In the genomic region with DNA sequence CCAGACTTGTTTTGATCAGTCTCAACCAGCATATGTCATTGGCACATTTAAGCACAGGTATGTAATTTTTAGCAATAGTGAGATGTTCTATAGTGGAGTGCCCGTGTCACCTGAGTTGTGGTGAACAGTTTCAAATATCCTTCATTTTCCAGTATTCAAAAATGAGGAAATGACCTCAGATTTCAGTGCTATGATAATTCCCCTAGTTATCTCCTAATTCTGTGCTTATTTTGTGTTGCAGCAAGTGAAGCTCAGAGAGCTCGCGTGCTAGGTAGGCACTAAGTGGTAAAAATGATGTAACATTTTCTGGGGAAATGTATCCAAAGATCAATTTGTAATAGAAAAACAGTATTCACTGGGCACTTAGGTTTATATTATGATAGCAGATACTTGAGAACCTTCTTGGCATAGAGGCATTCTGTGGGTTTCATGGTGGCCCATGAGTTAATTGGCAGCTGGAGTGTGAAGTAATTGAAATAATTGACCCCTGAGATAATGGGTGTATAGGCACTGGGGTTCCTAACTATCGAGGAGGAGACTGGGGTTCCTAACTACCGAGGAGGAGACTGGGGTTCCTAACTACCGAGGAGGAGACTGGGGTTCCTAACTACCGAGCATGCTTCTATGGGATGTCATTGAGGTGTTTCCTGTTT, we compare ENCODE assay signal across 1 cellular context.
TF ChIP-seq lines count a peak whose summit lies in the region.

No MANE protein-coding gene starts in this region.

TF ChIP-seq in WTC11, 78 proteins besides CTCF, POLR2A, EP300 and RAD21 (continued from another document):
- no peak for TF ChIP-seq ZNF317 (CRISPR knock-in tag; IDR thresholded peaks at IDR 0.05; ENCODE audit: borderline replicate concordance, low read depth)
- no peak for TF ChIP-seq TCF7 (CRISPR knock-in tag; IDR thresholded peaks at IDR 0.05; ENCODE audit: low read depth)
- TF ChIP-seq, protein P1, sequence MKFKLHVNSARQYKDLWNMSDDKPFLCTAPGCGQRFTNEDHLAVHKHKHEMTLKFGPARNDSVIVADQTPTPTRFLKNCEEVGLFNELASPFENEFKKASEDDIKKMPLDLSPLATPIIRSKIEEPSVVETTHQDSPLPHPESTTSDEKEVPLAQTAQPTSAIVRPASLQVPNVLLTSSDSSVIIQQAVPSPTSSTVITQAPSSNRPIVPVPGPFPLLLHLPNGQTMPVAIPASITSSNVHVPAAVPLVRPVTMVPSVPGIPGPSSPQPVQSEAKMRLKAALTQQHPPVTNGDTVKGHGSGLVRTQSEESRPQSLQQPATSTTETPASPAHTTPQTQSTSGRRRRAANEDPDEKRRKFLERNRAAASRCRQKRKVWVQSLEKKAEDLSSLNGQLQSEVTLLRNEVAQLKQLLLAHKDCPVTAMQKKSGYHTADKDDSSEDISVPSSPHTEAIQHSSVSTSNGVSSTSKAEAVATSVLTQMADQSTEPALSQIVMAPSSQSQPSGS (CRISPR knock-in tag; IDR thresholded peaks at IDR 0.05; ENCODE audit: borderline replicate concordance, low read depth): no peak
- no peak for TF ChIP-seq ZNF263 (CRISPR knock-in tag; IDR thresholded peaks at IDR 0.05; ENCODE audit: low read depth)
- TF ChIP-seq ZNF396 (CRISPR knock-in tag; IDR thresholded peaks at IDR 0.05; ENCODE audit: borderline replicate concordance): no peak
- TF ChIP-seq GRHL2 (CRISPR knock-in tag; IDR thresholded peaks at IDR 0.05; ENCODE audit: insufficient replicate concordance, severe bottlenecking): no peak
